9 cellular contexts compared by ENCODE assay signal in the genomic region with DNA sequence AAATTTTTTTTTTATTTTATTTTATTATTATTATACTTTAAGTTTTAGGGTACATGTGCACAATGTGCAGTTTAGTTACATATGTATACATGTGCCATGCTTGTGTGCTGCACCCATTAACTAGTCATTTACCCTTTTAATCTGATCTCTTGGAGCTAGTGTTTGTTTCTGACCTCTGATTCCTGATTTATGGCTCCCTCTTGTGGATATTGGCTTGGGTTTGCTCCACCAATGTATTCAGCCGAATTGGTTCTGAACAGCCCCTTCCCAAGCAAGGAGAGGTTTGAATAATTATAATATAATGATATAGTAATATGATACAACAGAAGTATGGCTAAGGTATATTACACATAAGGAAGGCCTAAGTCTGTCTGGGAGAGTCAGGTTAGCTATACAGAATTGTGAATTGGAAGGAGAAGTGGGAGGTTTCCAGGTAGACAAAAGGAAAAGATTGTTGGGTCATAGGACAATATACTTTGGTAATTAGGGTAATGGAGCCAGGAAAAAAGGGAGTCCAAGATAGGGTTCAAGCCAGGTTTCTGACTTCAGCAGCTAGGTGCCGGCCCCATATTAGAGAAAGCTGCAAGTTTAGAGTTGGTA. TPM values are rescaled to one million over a fixed set of nuclear protein-coding genes. Genes with fewer than 3 reads are reported as not detected.
DNase-seq lines count a peak whose midpoint lies in the region; ATAC-seq, FAIRE-seq and TF ChIP-seq lines count a peak whose summit lies in the region.
"Had no signal": no experiment of that assay in that cellular context is flagged by ENCODE, and none has a peak within 500 bp of the region (broad histone marks: within the 10 kb centered on the region; RNA-seq: fewer than 3 reads in every experiment).

No MANE protein-coding gene starts in this region.

- H3K4me1 Mint-ChIP-seq in CD4-positive, alpha-beta T cell (ENCODE audit: low read depth) = peaks cover 33% of the 10 kb centered on the region

- CTCF ChIA-PET in CD4-positive, alpha-beta T cell (lab: Charles Lee) = interaction anchor here (0.8 to 4.5 kb wide), 8 partner anchors 10 to 443 kb away, joined by 3 to 31 read pairs (median 5); partner anchors contain the start of gene IVNS1ABP

- H3K9me3 ChIP-seq in CD4-positive, alpha-beta T cell (ENCODE audit: control insufficient read depth, low read length) = no peaks in the 10 kb centered on the region
- no peaks in the 10 kb centered on the region for H3K9me3 ChIP-seq in sigmoid colon

- FAIRE-seq in urothelium cell line (lab: Jason Lieb, UNC) = no peak

- POLR2A ChIA-PET in CD4-positive, alpha-beta T cell (lab: Charles Lee) = interaction anchor here (0.6 to 4.7 kb wide), 13 partner anchors 11 to 928 kb away, joined by 3 to 40 read pairs (median 4); partner anchors contain the start of genes IVNS1ABP, SWT1 and TRMT1L

- H3K9me3 Mint-ChIP-seq in CD4-positive, alpha-beta T cell = no peaks in the 10 kb centered on the region

- H3K27me3 ChIP-seq in CD4-positive, alpha-beta T cell (ENCODE audit: control insufficient read depth, insufficient read depth, low read length) = no peaks in the 10 kb centered on the region
- no peaks in the 10 kb centered on the region for H3K27me3 ChIP-seq in kidney epithelial cell (ENCODE audit: control insufficient read depth, insufficient read depth, low read length)
- no peaks in the 10 kb centered on the region for H3K27me3 ChIP-seq in sigmoid colon

- no peaks in the 10 kb centered on the region for H3K4me1 ChIP-seq in sigmoid colon

- peak; percentile 73 for TF ChIP-seq CTCF in CD4-positive, alpha-beta T cell (IDR thresholded peaks at IDR 0.05)
- TF ChIP-seq CTCF in astrocyte of the spinal cord (IDR thresholded peaks at IDR 0.05; ENCODE audit: low read depth, low read length) (peak; percentile 68), kidney epithelial cell (IDR thresholded peaks at IDR 0.05; ENCODE audit: insufficient read depth, low read length, poor library complexity, severe bottlenecking) (peak; percentile 62), sigmoid colon (IDR thresholded peaks at IDR 0.05) (peak in 1 of 4 experiments; percentile 23)

- TF ChIP-seq EP300 in sigmoid colon (IDR thresholded peaks at IDR 0.05) = no peak

- H3K27ac ChIP-seq in CD4-positive, alpha-beta T cell (ENCODE audit: low read depth, low read length) = no peak overlapping the region
- H3K27ac ChIP-seq in sigmoid colon = no peak overlapping the region

- no peak overlapping the region for H3K27ac Mint-ChIP-seq in CD4-positive, alpha-beta T cell

- H3K36me3 ChIP-seq in kidney epithelial cell (ENCODE audit: control insufficient read depth, insufficient read depth, low read length) (no peaks in the 10 kb centered on the region), sigmoid colon (no peaks in the 10 kb centered on the region)

- DNase-seq in CD4-positive, alpha-beta T cell = peak in 1 of 10 experiments; percentile 6
- DNase-seq in NCI-H524 treated with DMSO at 0.1 percent for 48 hours (lab: John Stamatoyannopoulos, UW) (peak; percentile 24), astrocyte of the spinal cord (ENCODE audit: low read depth, low spot score) (peak; percentile 28), kidney epithelial cell (ENCODE audit: low read depth) (peak; percentile 4), urothelium cell line (ENCODE audit: low spot score) (peak; percentile 42), sigmoid colon (no peak)

- no peak overlapping the region for H3K4me3 ChIP-seq in astrocyte of the spinal cord (ENCODE audit: low read depth, low read length)
- no peak overlapping the region for H3K4me3 ChIP-seq in kidney epithelial cell (ENCODE audit: low read depth, low read length)
- H3K4me3 ChIP-seq in sigmoid colon = no peak overlapping the region
- H3K4me3 ChIP-seq: SK-N-MC had no signal

- 38 to 57% methylated on average over 2 of the region's 2 CpGs for WGBS in sigmoid colon, 2 donors

- intact Hi-C loops in CD4-positive, alpha-beta T cell (cut with DNase I, micrococcal nuclease) = loop anchor here in 1 of 2 experiments (5.0 kb wide), 4 partner anchors 369 to 874 kb away; no protein-coding TSS in a partner anchor
- intact Hi-C loops in sigmoid colon (cut with DNase I) = no loop called here

- in situ Hi-C loops in astrocyte of the spinal cord (cut with HindIII; ENCODE audit: low sequenced_read_pairs) = no loop called here

- no peaks in the 10 kb centered on the region for H3K36me3 Mint-ChIP-seq in CD4-positive, alpha-beta T cell (ENCODE audit: low read depth)

- TF ChIP-seq POLR2A in sigmoid colon (IDR thresholded peaks at IDR 0.05) = no peak

- ATAC-seq in CD4-positive, alpha-beta T cell (ENCODE audit: poor library complexity) = peak; percentile 62
- ATAC-seq in GM18867 (IDR thresholded peaks at IDR 0.05; ENCODE audit: unreplicated experiment) = peak; percentile 72
- peak; percentile 57 for ATAC-seq in HG03520 (IDR thresholded peaks at IDR 0.05; ENCODE audit: unreplicated experiment)

- no peak overlapping the region for H3K4me3 Mint-ChIP-seq in CD4-positive, alpha-beta T cell

- no peaks in the 10 kb centered on the region for H3K27me3 Mint-ChIP-seq in CD4-positive, alpha-beta T cell

RNA-seq across cellular contexts. Expression of gene HMCN1, which starts 53.1 kb away (rescaled TPM):
- total RNA-seq in CD4-positive, alpha-beta T cell = under 1 TPM; 0.14 TPM
- total RNA-seq in kidney epithelial cell = 1.3 and 2.1 TPM in 2 replicates
- total RNA-seq in sigmoid colon = 10 to 100 TPM in 1 of 4 donors, 1 to 10 TPM in 3; 6.7 to 22.7 (median 7.4) TPM
- polyA plus RNA-seq in sigmoid colon = 1 to 10 TPM in 1 of 3 donors, under 1 TPM in 2; under 0.01 to 1.8 (median 0.46) TPM
